Comparison of ENCODE assay signal across 1 cellular context in the genomic region with DNA sequence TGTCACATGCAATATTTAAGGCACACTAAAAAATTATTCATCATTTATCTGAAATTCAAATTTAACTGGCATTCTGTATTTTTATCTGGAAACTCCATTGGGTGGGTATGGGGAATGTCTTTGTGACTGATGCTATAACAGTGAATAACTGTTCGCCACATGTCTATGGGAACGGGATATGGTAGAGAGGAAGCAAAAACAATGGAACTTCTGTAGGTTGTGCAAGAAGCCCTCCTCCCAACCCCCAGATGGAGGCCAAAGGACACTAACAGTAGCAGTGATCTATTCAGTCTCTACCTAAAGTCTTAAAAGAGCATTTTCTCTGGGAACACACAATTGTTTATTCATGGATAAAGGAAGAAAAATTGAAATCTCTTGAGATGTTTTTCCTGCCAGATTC.
TF ChIP-seq lines count a peak whose summit lies in the region.

No MANE protein-coding gene starts in this region.

TF ChIP-seq in HepG2, 621 proteins besides CTCF, POLR2A, EP300 and RAD21 (continued from another document and continues in another):
- TF ChIP-seq, protein P1, sequence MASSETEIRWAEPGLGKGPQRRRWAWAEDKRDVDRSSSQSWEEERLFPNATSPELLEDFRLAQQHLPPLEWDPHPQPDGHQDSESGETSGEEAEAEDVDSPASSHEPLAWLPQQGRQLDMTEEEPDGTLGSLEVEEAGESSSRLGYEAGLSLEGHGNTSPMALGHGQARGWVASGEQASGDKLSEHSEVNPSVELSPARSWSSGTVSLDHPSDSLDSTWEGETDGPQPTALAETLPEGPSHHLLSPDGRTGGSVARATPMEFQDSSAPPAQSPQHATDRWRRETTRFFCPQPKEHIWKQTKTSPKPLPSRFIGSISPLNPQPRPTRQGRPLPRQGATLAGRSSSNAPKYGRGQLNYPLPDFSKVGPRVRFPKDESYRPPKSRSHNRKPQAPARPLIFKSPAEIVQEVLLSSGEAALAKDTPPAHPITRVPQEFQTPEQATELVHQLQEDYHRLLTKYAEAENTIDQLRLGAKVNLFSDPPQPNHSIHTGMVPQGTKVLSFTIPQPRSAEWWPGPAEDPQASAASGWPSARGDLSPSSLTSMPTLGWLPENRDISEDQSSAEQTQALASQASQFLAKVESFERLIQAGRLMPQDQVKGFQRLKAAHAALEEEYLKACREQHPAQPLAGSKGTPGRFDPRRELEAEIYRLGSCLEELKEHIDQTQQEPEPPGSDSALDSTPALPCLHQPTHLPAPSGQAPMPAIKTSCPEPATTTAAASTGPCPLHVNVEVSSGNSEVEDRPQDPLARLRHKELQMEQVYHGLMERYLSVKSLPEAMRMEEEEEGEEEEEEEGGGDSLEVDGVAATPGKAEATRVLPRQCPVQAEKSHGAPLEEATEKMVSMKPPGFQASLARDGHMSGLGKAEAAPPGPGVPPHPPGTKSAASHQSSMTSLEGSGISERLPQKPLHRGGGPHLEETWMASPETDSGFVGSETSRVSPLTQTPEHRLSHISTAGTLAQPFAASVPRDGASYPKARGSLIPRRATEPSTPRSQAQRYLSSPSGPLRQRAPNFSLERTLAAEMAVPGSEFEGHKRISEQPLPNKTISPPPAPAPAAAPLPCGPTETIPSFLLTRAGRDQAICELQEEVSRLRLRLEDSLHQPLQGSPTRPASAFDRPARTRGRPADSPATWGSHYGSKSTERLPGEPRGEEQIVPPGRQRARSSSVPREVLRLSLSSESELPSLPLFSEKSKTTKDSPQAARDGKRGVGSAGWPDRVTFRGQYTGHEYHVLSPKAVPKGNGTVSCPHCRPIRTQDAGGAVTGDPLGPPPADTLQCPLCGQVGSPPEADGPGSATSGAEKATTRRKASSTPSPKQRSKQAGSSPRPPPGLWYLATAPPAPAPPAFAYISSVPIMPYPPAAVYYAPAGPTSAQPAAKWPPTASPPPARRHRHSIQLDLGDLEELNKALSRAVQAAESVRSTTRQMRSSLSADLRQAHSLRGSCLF (CRISPR knock-in tag; IDR thresholded peaks at IDR 0.05; ENCODE audit: borderline replicate concordance): no peak
- no peak for TF ChIP-seq FOXO1 (CRISPR knock-in tag; IDR thresholded peaks at IDR 0.05)
- TF ChIP-seq, protein P2, sequence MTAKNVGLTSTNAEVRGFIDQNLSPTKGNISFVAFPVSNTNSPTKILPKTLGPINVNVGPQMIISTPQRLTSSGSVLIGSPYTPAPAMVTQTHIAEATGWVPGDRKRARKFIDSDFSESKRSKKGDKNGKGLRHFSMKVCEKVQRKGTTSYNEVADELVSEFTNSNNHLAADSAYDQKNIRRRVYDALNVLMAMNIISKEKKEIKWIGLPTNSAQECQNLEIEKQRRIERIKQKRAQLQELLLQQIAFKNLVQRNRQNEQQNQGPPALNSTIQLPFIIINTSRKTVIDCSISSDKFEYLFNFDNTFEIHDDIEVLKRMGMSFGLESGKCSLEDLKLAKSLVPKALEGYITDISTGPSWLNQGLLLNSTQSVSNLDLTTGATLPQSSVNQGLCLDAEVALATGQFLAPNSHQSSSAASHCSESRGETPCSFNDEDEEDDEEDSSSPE (CRISPR knock-in tag; IDR thresholded peaks at IDR 0.05): no peak
- TF ChIP-seq, protein P3, sequence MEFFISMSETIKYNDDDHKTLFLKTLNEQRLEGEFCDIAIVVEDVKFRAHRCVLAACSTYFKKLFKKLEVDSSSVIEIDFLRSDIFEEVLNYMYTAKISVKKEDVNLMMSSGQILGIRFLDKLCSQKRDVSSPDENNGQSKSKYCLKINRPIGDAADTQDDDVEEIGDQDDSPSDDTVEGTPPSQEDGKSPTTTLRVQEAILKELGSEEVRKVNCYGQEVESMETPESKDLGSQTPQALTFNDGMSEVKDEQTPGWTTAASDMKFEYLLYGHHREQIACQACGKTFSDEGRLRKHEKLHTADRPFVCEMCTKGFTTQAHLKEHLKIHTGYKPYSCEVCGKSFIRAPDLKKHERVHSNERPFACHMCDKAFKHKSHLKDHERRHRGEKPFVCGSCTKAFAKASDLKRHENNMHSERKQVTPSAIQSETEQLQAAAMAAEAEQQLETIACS (CRISPR knock-in tag; IDR thresholded peaks at IDR 0.05): no peak
- TF ChIP-seq KLF12 (CRISPR knock-in tag; IDR thresholded peaks at IDR 0.05; ENCODE audit: borderline replicate concordance): no peak
- no peak for TF ChIP-seq DR1 (CRISPR knock-in tag; IDR thresholded peaks at IDR 0.05)
- TF ChIP-seq SOX6 (IDR thresholded peaks at IDR 0.05): no peak
- peak; percentile 81 for TF ChIP-seq SOX6 (CRISPR knock-in tag; IDR thresholded peaks at IDR 0.05)
- TF ChIP-seq STAG1 (CRISPR knock-in tag; IDR thresholded peaks at IDR 0.05): no peak
- no peak for TF ChIP-seq ZMYM3 (CRISPR knock-in tag; IDR thresholded peaks at IDR 0.05)
- no peak for TF ChIP-seq ZNF496 (CRISPR knock-in tag; IDR thresholded peaks at IDR 0.05; ENCODE audit: insufficient replicate concordance)
- TF ChIP-seq HMG20A (CRISPR knock-in tag; IDR thresholded peaks at IDR 0.05; ENCODE audit: borderline replicate concordance): no peak
- no peak for TF ChIP-seq ISX (CRISPR knock-in tag; conservative IDR thresholded peaks at IDR 0.05)
- TF ChIP-seq ZFP36L2 (CRISPR knock-in tag; IDR thresholded peaks at IDR 0.05): no peak
- TF ChIP-seq, protein P4, sequence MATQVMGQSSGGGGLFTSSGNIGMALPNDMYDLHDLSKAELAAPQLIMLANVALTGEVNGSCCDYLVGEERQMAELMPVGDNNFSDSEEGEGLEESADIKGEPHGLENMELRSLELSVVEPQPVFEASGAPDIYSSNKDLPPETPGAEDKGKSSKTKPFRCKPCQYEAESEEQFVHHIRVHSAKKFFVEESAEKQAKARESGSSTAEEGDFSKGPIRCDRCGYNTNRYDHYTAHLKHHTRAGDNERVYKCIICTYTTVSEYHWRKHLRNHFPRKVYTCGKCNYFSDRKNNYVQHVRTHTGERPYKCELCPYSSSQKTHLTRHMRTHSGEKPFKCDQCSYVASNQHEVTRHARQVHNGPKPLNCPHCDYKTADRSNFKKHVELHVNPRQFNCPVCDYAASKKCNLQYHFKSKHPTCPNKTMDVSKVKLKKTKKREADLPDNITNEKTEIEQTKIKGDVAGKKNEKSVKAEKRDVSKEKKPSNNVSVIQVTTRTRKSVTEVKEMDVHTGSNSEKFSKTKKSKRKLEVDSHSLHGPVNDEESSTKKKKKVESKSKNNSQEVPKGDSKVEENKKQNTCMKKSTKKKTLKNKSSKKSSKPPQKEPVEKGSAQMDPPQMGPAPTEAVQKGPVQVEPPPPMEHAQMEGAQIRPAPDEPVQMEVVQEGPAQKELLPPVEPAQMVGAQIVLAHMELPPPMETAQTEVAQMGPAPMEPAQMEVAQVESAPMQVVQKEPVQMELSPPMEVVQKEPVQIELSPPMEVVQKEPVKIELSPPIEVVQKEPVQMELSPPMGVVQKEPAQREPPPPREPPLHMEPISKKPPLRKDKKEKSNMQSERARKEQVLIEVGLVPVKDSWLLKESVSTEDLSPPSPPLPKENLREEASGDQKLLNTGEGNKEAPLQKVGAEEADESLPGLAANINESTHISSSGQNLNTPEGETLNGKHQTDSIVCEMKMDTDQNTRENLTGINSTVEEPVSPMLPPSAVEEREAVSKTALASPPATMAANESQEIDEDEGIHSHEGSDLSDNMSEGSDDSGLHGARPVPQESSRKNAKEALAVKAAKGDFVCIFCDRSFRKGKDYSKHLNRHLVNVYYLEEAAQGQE (IDR thresholded peaks at IDR 0.05; ENCODE audit: borderline replicate concordance in 1 of 2, low read depth in 1 of 2, low read length in 2 of 2): no peak
- no peak for TF ChIP-seq ZBTB42 (CRISPR knock-in tag; IDR thresholded peaks at IDR 0.05)
- TF ChIP-seq NCOA2 (CRISPR knock-in tag; IDR thresholded peaks at IDR 0.05): no peak
- TF ChIP-seq, protein P5, sequence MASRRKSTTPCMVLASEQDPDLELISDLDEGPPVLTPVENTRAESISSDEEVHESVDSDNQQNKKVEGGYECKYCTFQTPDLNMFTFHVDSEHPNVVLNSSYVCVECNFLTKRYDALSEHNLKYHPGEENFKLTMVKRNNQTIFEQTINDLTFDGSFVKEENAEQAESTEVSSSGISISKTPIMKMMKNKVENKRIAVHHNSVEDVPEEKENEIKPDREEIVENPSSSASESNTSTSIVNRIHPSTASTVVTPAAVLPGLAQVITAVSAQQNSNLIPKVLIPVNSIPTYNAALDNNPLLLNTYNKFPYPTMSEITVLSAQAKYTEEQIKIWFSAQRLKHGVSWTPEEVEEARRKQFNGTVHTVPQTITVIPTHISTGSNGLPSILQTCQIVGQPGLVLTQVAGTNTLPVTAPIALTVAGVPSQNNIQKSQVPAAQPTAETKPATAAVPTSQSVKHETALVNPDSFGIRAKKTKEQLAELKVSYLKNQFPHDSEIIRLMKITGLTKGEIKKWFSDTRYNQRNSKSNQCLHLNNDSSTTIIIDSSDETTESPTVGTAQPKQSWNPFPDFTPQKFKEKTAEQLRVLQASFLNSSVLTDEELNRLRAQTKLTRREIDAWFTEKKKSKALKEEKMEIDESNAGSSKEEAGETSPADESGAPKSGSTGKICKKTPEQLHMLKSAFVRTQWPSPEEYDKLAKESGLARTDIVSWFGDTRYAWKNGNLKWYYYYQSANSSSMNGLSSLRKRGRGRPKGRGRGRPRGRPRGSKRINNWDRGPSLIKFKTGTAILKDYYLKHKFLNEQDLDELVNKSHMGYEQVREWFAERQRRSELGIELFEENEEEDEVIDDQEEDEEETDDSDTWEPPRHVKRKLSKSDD (CRISPR knock-in tag; IDR thresholded peaks at IDR 0.05; ENCODE audit: low read depth): no peak
- no peak for TF ChIP-seq NRL (CRISPR knock-in tag; IDR thresholded peaks at IDR 0.05; ENCODE audit: borderline replicate concordance)
- TF ChIP-seq, protein P6, sequence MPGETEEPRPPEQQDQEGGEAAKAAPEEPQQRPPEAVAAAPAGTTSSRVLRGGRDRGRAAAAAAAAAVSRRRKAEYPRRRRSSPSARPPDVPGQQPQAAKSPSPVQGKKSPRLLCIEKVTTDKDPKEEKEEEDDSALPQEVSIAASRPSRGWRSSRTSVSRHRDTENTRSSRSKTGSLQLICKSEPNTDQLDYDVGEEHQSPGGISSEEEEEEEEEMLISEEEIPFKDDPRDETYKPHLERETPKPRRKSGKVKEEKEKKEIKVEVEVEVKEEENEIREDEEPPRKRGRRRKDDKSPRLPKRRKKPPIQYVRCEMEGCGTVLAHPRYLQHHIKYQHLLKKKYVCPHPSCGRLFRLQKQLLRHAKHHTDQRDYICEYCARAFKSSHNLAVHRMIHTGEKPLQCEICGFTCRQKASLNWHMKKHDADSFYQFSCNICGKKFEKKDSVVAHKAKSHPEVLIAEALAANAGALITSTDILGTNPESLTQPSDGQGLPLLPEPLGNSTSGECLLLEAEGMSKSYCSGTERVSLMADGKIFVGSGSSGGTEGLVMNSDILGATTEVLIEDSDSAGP (CRISPR knock-in tag; IDR thresholded peaks at IDR 0.05; ENCODE audit: borderline replicate concordance): no peak
- TF ChIP-seq, protein P7, sequence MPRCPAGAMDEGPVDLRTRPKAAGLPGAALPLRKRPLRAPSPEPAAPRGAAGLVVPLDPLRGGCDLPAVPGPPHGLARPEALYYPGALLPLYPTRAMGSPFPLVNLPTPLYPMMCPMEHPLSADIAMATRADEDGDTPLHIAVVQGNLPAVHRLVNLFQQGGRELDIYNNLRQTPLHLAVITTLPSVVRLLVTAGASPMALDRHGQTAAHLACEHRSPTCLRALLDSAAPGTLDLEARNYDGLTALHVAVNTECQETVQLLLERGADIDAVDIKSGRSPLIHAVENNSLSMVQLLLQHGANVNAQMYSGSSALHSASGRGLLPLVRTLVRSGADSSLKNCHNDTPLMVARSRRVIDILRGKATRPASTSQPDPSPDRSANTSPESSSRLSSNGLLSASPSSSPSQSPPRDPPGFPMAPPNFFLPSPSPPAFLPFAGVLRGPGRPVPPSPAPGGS (CRISPR knock-in tag; IDR thresholded peaks at IDR 0.05): no peak
- TF ChIP-seq ZNF616 (CRISPR knock-in tag; IDR thresholded peaks at IDR 0.05; ENCODE audit: low read depth): no peak
- TF ChIP-seq ZNF816 (CRISPR knock-in tag; IDR thresholded peaks at IDR 0.05; ENCODE audit: borderline replicate concordance): no peak
- TF ChIP-seq ZZZ3 (CRISPR knock-in tag; IDR thresholded peaks at IDR 0.05; ENCODE audit: borderline replicate concordance): no peak
- TF ChIP-seq SMC3 (IDR thresholded peaks at IDR 0.05; ENCODE audit: low read length): no peak
- no peak for TF ChIP-seq ZNF703 (CRISPR knock-in tag; IDR thresholded peaks at IDR 0.05; ENCODE audit: borderline replicate concordance)
- no peak for TF ChIP-seq FOXJ3 (CRISPR knock-in tag; IDR thresholded peaks at IDR 0.05; ENCODE audit: borderline replicate concordance)
- TF ChIP-seq ZNF652 (CRISPR knock-in tag; IDR thresholded peaks at IDR 0.05; ENCODE audit: borderline replicate concordance, low read depth): no peak
- no peak for TF ChIP-seq ATF1 (CRISPR knock-in tag; IDR thresholded peaks at IDR 0.05)
- TF ChIP-seq CAMTA2 (CRISPR knock-in tag; IDR thresholded peaks at IDR 0.05; ENCODE audit: borderline replicate concordance): no peak
- no peak for TF ChIP-seq KDM1A (CRISPR knock-in tag; IDR thresholded peaks at IDR 0.05)
- no peak for TF ChIP-seq NR2F1 (CRISPR knock-in tag; IDR thresholded peaks at IDR 0.05)
- no peak for TF ChIP-seq ZNF75D (CRISPR knock-in tag; IDR thresholded peaks at IDR 0.05; ENCODE audit: borderline replicate concordance)
- 0 out of 2 replicates have a peak, but pooled peaks have one; percentile 44 for TF ChIP-seq ZFP1 (CRISPR knock-in tag; IDR thresholded peaks at IDR 0.05)
- 0 out of 2 replicates have a peak, but pooled peaks have one; percentile 35 for TF ChIP-seq NR2F6 (IDR thresholded peaks at IDR 0.05)
- TF ChIP-seq NR2F6 (CRISPR knock-in tag; IDR thresholded peaks at IDR 0.05): peak; percentile 31; the same call in 1 of the 2 replicates
- TF ChIP-seq BCL6 (CRISPR knock-in tag; IDR thresholded peaks at IDR 0.05): no peak
- TF ChIP-seq, protein P8, sequence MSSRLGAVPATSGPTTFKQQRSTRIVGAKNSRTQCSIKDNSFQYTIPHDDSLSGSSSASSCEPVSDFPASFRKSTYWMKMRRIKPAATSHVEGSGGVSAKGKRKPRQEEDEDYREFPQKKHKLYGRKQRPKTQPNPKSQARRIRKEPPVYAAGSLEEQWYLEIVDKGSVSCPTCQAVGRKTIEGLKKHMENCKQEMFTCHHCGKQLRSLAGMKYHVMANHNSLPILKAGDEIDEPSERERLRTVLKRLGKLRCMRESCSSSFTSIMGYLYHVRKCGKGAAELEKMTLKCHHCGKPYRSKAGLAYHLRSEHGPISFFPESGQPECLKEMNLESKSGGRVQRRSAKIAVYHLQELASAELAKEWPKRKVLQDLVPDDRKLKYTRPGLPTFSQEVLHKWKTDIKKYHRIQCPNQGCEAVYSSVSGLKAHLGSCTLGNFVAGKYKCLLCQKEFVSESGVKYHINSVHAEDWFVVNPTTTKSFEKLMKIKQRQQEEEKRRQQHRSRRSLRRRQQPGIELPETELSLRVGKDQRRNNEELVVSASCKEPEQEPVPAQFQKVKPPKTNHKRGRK (CRISPR knock-in tag; IDR thresholded peaks at IDR 0.05): no peak
- TF ChIP-seq NFE2L1 (CRISPR knock-in tag; IDR thresholded peaks at IDR 0.05; ENCODE audit: borderline replicate concordance): no peak
- TF ChIP-seq MXI1 (IDR thresholded peaks at IDR 0.05; ENCODE audit: borderline replicate concordance, low read depth, low read length): no peak
- no peak for TF ChIP-seq ZNF264 (CRISPR knock-in tag; IDR thresholded peaks at IDR 0.05)
